28 cellular contexts compared by ENCODE assay signal in the genomic region with DNA sequence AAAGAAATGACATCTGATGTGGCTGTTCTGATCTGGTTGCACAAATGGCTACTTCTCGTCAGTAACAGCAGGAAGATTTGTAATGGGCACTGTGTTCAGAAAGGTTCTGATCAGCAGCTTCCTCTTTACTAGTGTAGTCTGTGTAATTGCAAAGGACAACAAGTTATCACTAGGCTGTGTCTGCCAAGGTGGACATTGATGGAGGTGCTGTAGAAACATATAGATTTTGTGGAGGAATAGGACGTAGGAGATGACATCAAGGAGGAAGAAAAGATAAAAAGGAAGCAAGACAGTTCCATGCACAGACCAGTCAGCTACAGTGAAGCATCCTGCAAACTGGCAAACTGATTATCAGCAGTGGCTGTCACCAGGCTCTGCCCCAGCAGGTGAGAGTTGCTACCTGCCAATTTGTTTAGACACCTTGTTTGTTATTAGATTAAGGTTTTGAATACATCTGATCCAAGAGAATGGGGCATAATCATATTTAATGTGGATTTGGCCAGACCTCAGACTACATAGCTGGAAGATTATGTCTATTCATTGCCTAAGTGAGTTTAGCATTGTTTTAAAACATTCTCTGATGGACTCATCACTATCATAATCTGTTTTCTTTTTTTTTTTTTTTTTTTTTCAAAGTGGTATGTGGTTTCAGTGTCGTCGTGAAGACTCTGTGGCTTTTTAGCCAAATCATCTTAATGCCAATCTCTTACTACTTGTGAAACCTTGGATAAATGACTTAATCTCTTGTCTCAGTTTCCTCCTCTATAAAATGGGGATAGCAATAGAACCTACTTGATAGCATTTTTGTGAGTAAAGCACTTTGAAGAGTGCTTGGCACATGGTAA.
DNase-seq lines count a peak whose midpoint lies in the region; ATAC-seq and TF ChIP-seq lines count a peak whose summit lies in the region.
"Had no signal": no experiment of that assay in that cellular context is flagged by ENCODE, and none has a peak within 500 bp of the region (broad histone marks: within the 10 kb centered on the region; RNA-seq: fewer than 3 reads in every experiment).

No MANE protein-coding gene starts in this region.

- no peaks in the 10 kb centered on the region for H3K36me3 Mint-ChIP-seq in HFFc6 (ENCODE audit: low read depth)
- H3K36me3 Mint-ChIP-seq: activated CD8-positive, alpha-beta memory T cell treated with anti-CD3 and anti-CD28 coated beads, Interleukin-2, amount 10 ng/mL, durations not matched to agents 7 days and 5 days had no signal

- TF ChIP-seq CTCF in AG09309 (IDR thresholded peaks at IDR 0.05; ENCODE audit: control insufficient read depth, insufficient read depth, low read depth, low read length, missing control alignments) = no peak
- TF ChIP-seq CTCF in HFFc6 (IDR thresholded peaks at IDR 0.05) = no peak

- H3K27ac Mint-ChIP-seq in HFFc6 = no peak overlapping the region
- H3K27ac Mint-ChIP-seq: activated CD8-positive, alpha-beta memory T cell treated with anti-CD3 and anti-CD28 coated beads, Interleukin-2, amount 10 ng/mL, durations not matched to agents 7 days and 5 days; B cell; CD8-positive, alpha-beta T cell; dendritic cell treated with granulocyte-macrophage colony-stimulating factor and Interleukin-4, amounts not matched to agents 40 ng/mL and 50 ng/mL, for 4 days; GM23338; T-helper 1 cell treated with Interleukin-12 subunit alpha and Interleukin-12 subunit beta and Interleukin-4 antibody, amounts not matched to agents 30 μg/mL and 1 μg/mL, for 36 hours had no signal

- H3K27me3 Mint-ChIP-seq in HFFc6 (ENCODE audit: insufficient read depth) = 0 out of 2 replicates have a peak, but pooled peaks cover 2% of the 10 kb centered on the region
- H3K27me3 Mint-ChIP-seq: activated CD8-positive, alpha-beta memory T cell treated with anti-CD3 and anti-CD28 coated beads, Interleukin-2, amount 10 ng/mL, durations not matched to agents 7 days and 5 days; B cell; dendritic cell treated with granulocyte-macrophage colony-stimulating factor and Interleukin-4, amounts not matched to agents 40 ng/mL and 50 ng/mL, for 4 days had no signal

- H3K4me1 Mint-ChIP-seq in HFFc6 (ENCODE audit: low read depth) = peaks cover 54% of the 10 kb centered on the region
- H3K4me1 Mint-ChIP-seq: B cell, GM23338 had no signal

- ATAC-seq in GM19467 (IDR thresholded peaks at IDR 0.05; ENCODE audit: unreplicated experiment) = no peak
- ATAC-seq: activated CD8-positive, alpha-beta memory T cell treated with anti-CD3 and anti-CD28 coated beads, Interleukin-2, amount 10 ng/mL, durations not matched to agents 7 days and 5 days; activated T-cell treated with anti-CD3 and anti-CD28 coated beads, Interleukin-2, amount 50 U/mL, for 4 hours; CD8-positive, alpha-beta T cell; foreskin keratinocyte; GM23338; K562; right cardiac atrium had no signal

- DNase-seq in AG09309 (ENCODE audit: low read depth) = peak; percentile 23
- peak; percentile 26 for DNase-seq in GM03348 (ENCODE audit: low spot score)
- peak; percentile 79 for DNase-seq in NCI-H69 (lab: John Stamatoyannopoulos, UW)
- peak; percentile 15 for DNase-seq in fibroblast of gingiva (ENCODE audit: low read depth)
- DNase-seq in NCI-H82 treated with DMSO at 0.1 percent for 48 hours (lab: John Stamatoyannopoulos, UW; ENCODE audit: unreplicated experiment) = no peak
- no peak for DNase-seq in HFFc6
- DNase-seq in NCI-H1694 (lab: John Stamatoyannopoulos, UW) = no peak
- DNase-seq: activated CD8-positive, alpha-beta memory T cell treated with anti-CD3 and anti-CD28 coated beads, Interleukin-2, amount 10 ng/mL, durations not matched to agents 7 days and 5 days; activated gamma-delta T cell treated with Interleukin-2 at 50 U/mL for 16 hours; activated T-cell treated with anti-CD3 and anti-CD28 coated beads, Interleukin-2, amount 50 U/mL, for 4 hours; CD8-positive, alpha-beta T cell; central memory CD4-positive, alpha-beta T cell; DMS 273 treated with DMSO at 0.1 percent for 48 hours; erythroblast; foreskin keratinocyte; MG63; NCI-H1436 treated with DMSO at 0.1 percent for 48 hours; NCI-H446; NCI-H82; right cardiac atrium; stimulated activated CD4-positive, alpha-beta T cell treated with anti-CD3 and anti-CD28 coated beads, Interleukin-2, amount 100 ng/mL, for 48 hours; thyroid gland had no signal

- H3K4me3 Mint-ChIP-seq in HFFc6 = no peak overlapping the region; the same call in 1 of the 2 replicates
- H3K4me3 Mint-ChIP-seq: activated CD8-positive, alpha-beta memory T cell treated with anti-CD3 and anti-CD28 coated beads, Interleukin-2, amount 10 ng/mL, durations not matched to agents 7 days and 5 days; activated T-cell treated with anti-CD3 and anti-CD28 coated beads, Interleukin-2, amount 50 U/mL, for 4 hours; B cell; CD8-positive, alpha-beta T cell; dendritic cell treated with granulocyte-macrophage colony-stimulating factor and Interleukin-4, amounts not matched to agents 40 ng/mL and 50 ng/mL, for 4 days; GM23338; T-helper 1 cell treated with Interleukin-12 subunit alpha and Interleukin-12 subunit beta and Interleukin-4 antibody, amounts not matched to agents 30 μg/mL and 1 μg/mL, for 36 hours had no signal

- H3K9me3 Mint-ChIP-seq in HFFc6 = no peaks in the 10 kb centered on the region
- H3K9me3 Mint-ChIP-seq: activated T-cell treated with anti-CD3 and anti-CD28 coated beads, Interleukin-2, amount 50 U/mL, for 4 hours; CD8-positive, alpha-beta T cell; dendritic cell treated with granulocyte-macrophage colony-stimulating factor and Interleukin-4, amounts not matched to agents 40 ng/mL and 50 ng/mL, for 4 days; GM23338; T-helper 1 cell treated with Interleukin-12 subunit alpha and Interleukin-12 subunit beta and Interleukin-4 antibody, amounts not matched to agents 30 μg/mL and 1 μg/mL, for 36 hours had no signal

- no peak overlapping the region for H3K4me3 ChIP-seq in AG09309 (ENCODE audit: control insufficient read depth, low read depth, low read length)
- H3K4me3 ChIP-seq: GM23338, K562, MG63, thyroid gland had no signal

Comparison
In these comparisons a context has a peak if more than half of its experiments do, and no peak if none do; other contexts are left out.
1. DNase-seq: peak in AG09309 (single experiment), GM03348 (single experiment), NCI-H69 (single experiment) and fibroblast of gingiva (single experiment); none in NCI-H82 treated with DMSO at 0.1 percent for 48 hours (single experiment), HFFc6 (single experiment) and NCI-H1694 (single experiment).